In genomic region chr17:807146-808002, GRCh38 we compare ENCODE assay signal across 16 cellular contexts.
"Had no signal": no experiment of that assay in that cellular context is flagged by ENCODE, and none has a peak within 500 bp of the region (broad histone marks: within the 10 kb centered on the region; RNA-seq: fewer than 3 reads in every experiment).

No MANE protein-coding gene starts in this region.

- H3K27me3 ChIP-seq: heart right ventricle, transverse colon had no signal

- H3K4me1 ChIP-seq: heart right ventricle, transverse colon had no signal

- FAIRE-seq: keratinocyte, urothelium cell line had no signal

- H3K36me3 ChIP-seq: transverse colon had no signal

- ATAC-seq: activated CD8-positive, alpha-beta T cell treated with anti-CD3 and anti-CD28 coated beads, Interleukin-2, amount 10 ng/mL, durations not matched to agents 7 days and 5 days; activated naive CD8-positive, alpha-beta T cell treated with anti-CD3 and anti-CD28 coated beads, Interleukin-2, amount 50 U/mL, for 24 hours; left colon; stimulated activated naive B cell treated with anti-CD40 and anti-IgM and Interleukin-4, amounts not matched to agents 10 μg/mL and 1 μg/mL and 100 μg/mL, for 72 hours had no signal

- H3K9me3 ChIP-seq: heart right ventricle, transverse colon had no signal

- H3K27ac ChIP-seq: heart right ventricle, transverse colon had no signal

- DNase-seq: activated CD4-positive, alpha-beta T cell treated with anti-CD3 and anti-CD28 coated beads for 1 hour; activated CD4-positive, alpha-beta T cell treated with anti-CD3 and anti-CD28 coated beads, Interleukin-2, amount 50 U/mL, for 1 hour; activated CD8-positive, alpha-beta T cell treated with anti-CD3 and anti-CD28 coated beads, Interleukin-2, amount 10 ng/mL, durations not matched to agents 7 days and 5 days; activated gamma-delta T cell; activated naive CD4-positive, alpha-beta T cell treated with anti-CD3 and anti-CD28 coated beads, Interleukin-2, amount 50 U/mL, for 16 hours; activated naive CD8-positive, alpha-beta T cell treated with anti-CD3 and anti-CD28 coated beads, Interleukin-2, amount 50 U/mL, for 24 hours; cortex of kidney; heart right ventricle; left colon; nephron progenitor cell; stimulated activated CD4-positive, alpha-beta T cell treated with anti-CD3 and anti-CD28 coated beads, Interleukin-2, amount 100 ng/mL, for 48 hours; stimulated activated CD8-positive, alpha-beta memory T cell treated with anti-CD3 and anti-CD28 coated beads, Interleukin-4, amount 100 ng/mL, for 48 hours; stimulated activated naive B cell treated with anti-CD40 and anti-IgM and Interleukin-4, amounts not matched to agents 10 μg/mL and 1 μg/mL and 100 μg/mL, for 72 hours; transverse colon had no signal

- H3K4me3 ChIP-seq: heart right ventricle, transverse colon had no signal
